In genomic region chr10:122310311-122311050, GRCh38 we compare ENCODE assay signal across 12 cellular contexts. TPM values are rescaled to one million over a fixed set of nuclear protein-coding genes. Genes with fewer than 3 reads are reported as not detected.
A peak's percentile ranks its signal among the peaks of the same experiment; 100 is the strongest.
DNase-seq lines count a peak whose midpoint lies in the region; ATAC-seq, FAIRE-seq and TF ChIP-seq lines count a peak whose summit lies in the region.
"Had no signal": no experiment of that assay in that cellular context is flagged by ENCODE, and none has a peak within 500 bp of the region (broad histone marks: within the 10 kb centered on the region; RNA-seq: fewer than 3 reads in every experiment).

No MANE protein-coding gene starts in this region.

- DNase-seq in GM23338 (ENCODE audit: low spot score) = peak; percentile 17
- peak; percentile 67 to 77 for DNase-seq in SHP77 (lab: John Stamatoyannopoulos, UW)
- peak in 4 of 6 donors; percentile 51 to 84 (median 76) for DNase-seq in pancreas
- no peak for DNase-seq in HTR-8/SVneo (ENCODE audit: insufficient read length, low spot score)
- DNase-seq in NCI-H187 (lab: John Stamatoyannopoulos, UW) = no peak
- no peak for DNase-seq in HCEC 1CT
- DNase-seq: NCI-H187 treated with DMSO at 0.1 percent for 48 hours, SIG-M5 had no signal

- peaks cover 3% of the 10 kb centered on the region; the same call in 1 of the 3 replicates for H3K36me3 Mint-ChIP-seq in GM23338 (ENCODE audit: low read depth)
- H3K36me3 Mint-ChIP-seq: activated naive CD4-positive, alpha-beta T cell treated with anti-CD3 and anti-CD28 coated beads, Interleukin-2, amount 50 U/mL, for 24 hours had no signal

- peaks cover 5% of the 10 kb centered on the region for H3K9me3 Mint-ChIP-seq in GM23338
- H3K9me3 Mint-ChIP-seq: activated naive CD4-positive, alpha-beta T cell treated with anti-CD3 and anti-CD28 coated beads, Interleukin-2, amount 50 U/mL, for 24 hours had no signal

- no peaks in the 10 kb centered on the region for H4K20me1 ChIP-seq in GM23338 (replicated peaks; ENCODE audit: insufficient read depth)
- H4K20me1 ChIP-seq: BLaER1 treated with 17β-estradiol and CSF1 and Interleukin-3, amounts not matched to agents 10 nM and 100 nM had no signal

- H3K9me2 ChIP-seq in GM23338 (ENCODE audit: insufficient read depth) = no peaks in the 10 kb centered on the region

- FAIRE-seq in pancreas (lab: Jason Lieb, UNC) (no peak), HTR-8/SVneo (lab: Jason Lieb, UNC) (no peak)

- H3K27me3 Mint-ChIP-seq in GM23338 (ENCODE audit: insufficient read depth, low read depth, poor library complexity) = peaks cover 2% of the 10 kb centered on the region

- intact Hi-C loops in pancreas (cut with DNase I) = no loop called here

- no peak overlapping the region for H3K27ac Mint-ChIP-seq in GM23338
- H3K27ac Mint-ChIP-seq: activated naive CD4-positive, alpha-beta T cell treated with anti-CD3 and anti-CD28 coated beads, Interleukin-2, amount 50 U/mL, for 24 hours had no signal

- H2AFZ ChIP-seq in GM23338 = peak overlapping the region; percentile 88

- H3K9me3 ChIP-seq in gastroesophageal sphincter (peaks cover 0 to 3% (median 0%) of the 10 kb centered on the region in 3 donors), pancreas (no peaks in the 10 kb centered on the region)

- H3K4me1 ChIP-seq in GM23338 (ENCODE audit: insufficient read depth) (no peaks in the 10 kb centered on the region), gastroesophageal sphincter (peaks cover 6 to 52% (median 10%) of the 10 kb centered on the region in 3 donors), pancreas (peaks cover 11 to 54% (median 40%) of the 10 kb centered on the region in 3 donors)

- H3K4me1 Mint-ChIP-seq in GM23338 = peaks cover 17% of the 10 kb centered on the region
- H3K4me1 Mint-ChIP-seq: activated naive CD4-positive, alpha-beta T cell treated with anti-CD3 and anti-CD28 coated beads, Interleukin-2, amount 50 U/mL, for 24 hours had no signal

- no peak overlapping the region for H3K4me3 Mint-ChIP-seq in GM23338
- H3K4me3 Mint-ChIP-seq: activated naive CD4-positive, alpha-beta T cell treated with anti-CD3 and anti-CD28 coated beads, Interleukin-2, amount 50 U/mL, for 24 hours had no signal

- no peak overlapping the region for H3K4me3 ChIP-seq in GM23338
- H3K4me3 ChIP-seq in gastroesophageal sphincter = no peak overlapping the region
- H3K4me3 ChIP-seq in pancreas = no peak overlapping the region
- H3K4me3 ChIP-seq: BLaER1 treated with 17β-estradiol and CSF1 and Interleukin-3, amounts not matched to agents 10 nM and 100 nM had no signal

- H3K79me2 ChIP-seq in GM23338 (replicated peaks; ENCODE audit: insufficient read depth) = no peaks in the 10 kb centered on the region

- no peak for TF ChIP-seq POLR2A in gastroesophageal sphincter (IDR thresholded peaks at IDR 0.05)

- no peak for TF ChIP-seq EP300 in gastroesophageal sphincter (IDR thresholded peaks at IDR 0.05)

- H3K27ac ChIP-seq in GM23338 (ENCODE audit: low read depth) = no peak overlapping the region
- peak overlapping the region in 3 of 4 donors; percentile 89 to 95 (median 91) for H3K27ac ChIP-seq in gastroesophageal sphincter
- peak overlapping the region in 3 of 4 donors; percentile 6 to 92 (median 86) for H3K27ac ChIP-seq in pancreas
- H3K27ac ChIP-seq: BLaER1 treated with 17β-estradiol and CSF1 and Interleukin-3, amounts not matched to agents 10 nM and 100 nM had no signal

- 0 out of 4 replicates have a peak, but pooled peaks of 1 of the 2 experiments have one; percentile 8 for TF ChIP-seq CTCF in GM23338 (conservative IDR thresholded peaks at IDR 0.05; ENCODE audit: low read depth in 2 of 2)
- no peak for TF ChIP-seq CTCF in gastroesophageal sphincter (IDR thresholded peaks at IDR 0.05)
- TF ChIP-seq CTCF in pancreas (IDR thresholded peaks at IDR 0.05) = peak in 2 of 4 donors; percentile 7 to 8

- no peak overlapping the region for H3K4me2 ChIP-seq in GM23338
- H3K4me2 ChIP-seq: BLaER1 treated with 17β-estradiol and CSF1 and Interleukin-3, amounts not matched to agents 10 nM and 100 nM had no signal

- H3F3A ChIP-seq in GM23338 (replicated peaks; ENCODE audit: low read depth) = no peaks in the 10 kb centered on the region

- peak; percentile 70 for ATAC-seq in GM23338
- ATAC-seq in gastroesophageal sphincter = no peak
- peak; percentile 75 to 88 (median 81) for ATAC-seq in pancreas
- ATAC-seq in GM21367 (IDR thresholded peaks at IDR 0.05; ENCODE audit: unreplicated experiment) = no peak

- H3K36me3 ChIP-seq in GM23338 (ENCODE audit: insufficient read depth) (no peaks in the 10 kb centered on the region), gastroesophageal sphincter (no peaks in the 10 kb centered on the region), pancreas (no peaks in the 10 kb centered on the region)
- H3K36me3 ChIP-seq: BLaER1 treated with 17β-estradiol and CSF1 and Interleukin-3, amounts not matched to agents 10 nM and 100 nM had no signal

- H3K27me3 ChIP-seq in GM23338 (ENCODE audit: insufficient read depth) (no peaks in the 10 kb centered on the region), gastroesophageal sphincter (no peaks in the 10 kb centered on the region), pancreas (no peaks in the 10 kb centered on the region)
- H3K27me3 ChIP-seq: BLaER1 treated with 17β-estradiol and CSF1 and Interleukin-3, amounts not matched to agents 10 nM and 100 nM had no signal

- 56 to 62% methylated on average over 9 to 11 of the region's 18 CpGs for WGBS in gastroesophageal sphincter (ENCODE audit: low coverage in 1 of 2), 2 donors
- WGBS in pancreas, 2 donors = 39 to 40% methylated on average over 18 of the region's 18 CpGs

TF ChIP-seq in GM23338, 12 proteins besides CTCF, POLR2A, EP300 and RAD21 (continues in another document):
- TF ChIP-seq ETS1 (IDR thresholded peaks at IDR 0.05) = no peak
- TF ChIP-seq EZH2 (IDR thresholded peaks at IDR 0.05; ENCODE audit: low read depth, unreplicated experiment) = no peak
- no peak for TF ChIP-seq EZH2phosphoT487 (IDR thresholded peaks at IDR 0.05; ENCODE audit: unreplicated experiment)

RNA-seq across cellular contexts. Expression of gene BTBD16, which starts 39.4 kb away (rescaled TPM):
- total RNA-seq in GM23338 (2014; rRNA removed; shearing (Covaris generic)) = not detected in 2 replicates
- polyA plus RNA-seq in GM23338 (2016; fragmentation: Nextera tagmentation; extraction: Ambion mirVana) = not detected in 2 replicates
- not detected for total RNA-seq in gastroesophageal sphincter
- total RNA-seq in pancreas = under 1 TPM in 3 of 6 donors, not detected in 3; 0.14 to 0.43 (median 0.28) TPM
- under 1 TPM; 0.34 to 0.52 TPM for polyA plus RNA-seq in pancreas

Comparison
In these comparisons a context has a peak if more than half of its experiments do, and no peak if none do; other contexts are left out.
1. ATAC-seq: peak in GM23338 (single experiment) and pancreas (4 of 4); none in gastroesophageal sphincter (single experiment) and GM21367 (single experiment).
2. DNase-seq: peak in GM23338 (single experiment), SHP77 (2 of 2) and pancreas (4 of 6); none in HTR-8/SVneo (single experiment), NCI-H187 (0 of 2) and HCEC 1CT (single experiment).